Comparison of ENCODE assay signal across 8 cellular contexts in the genomic region with DNA sequence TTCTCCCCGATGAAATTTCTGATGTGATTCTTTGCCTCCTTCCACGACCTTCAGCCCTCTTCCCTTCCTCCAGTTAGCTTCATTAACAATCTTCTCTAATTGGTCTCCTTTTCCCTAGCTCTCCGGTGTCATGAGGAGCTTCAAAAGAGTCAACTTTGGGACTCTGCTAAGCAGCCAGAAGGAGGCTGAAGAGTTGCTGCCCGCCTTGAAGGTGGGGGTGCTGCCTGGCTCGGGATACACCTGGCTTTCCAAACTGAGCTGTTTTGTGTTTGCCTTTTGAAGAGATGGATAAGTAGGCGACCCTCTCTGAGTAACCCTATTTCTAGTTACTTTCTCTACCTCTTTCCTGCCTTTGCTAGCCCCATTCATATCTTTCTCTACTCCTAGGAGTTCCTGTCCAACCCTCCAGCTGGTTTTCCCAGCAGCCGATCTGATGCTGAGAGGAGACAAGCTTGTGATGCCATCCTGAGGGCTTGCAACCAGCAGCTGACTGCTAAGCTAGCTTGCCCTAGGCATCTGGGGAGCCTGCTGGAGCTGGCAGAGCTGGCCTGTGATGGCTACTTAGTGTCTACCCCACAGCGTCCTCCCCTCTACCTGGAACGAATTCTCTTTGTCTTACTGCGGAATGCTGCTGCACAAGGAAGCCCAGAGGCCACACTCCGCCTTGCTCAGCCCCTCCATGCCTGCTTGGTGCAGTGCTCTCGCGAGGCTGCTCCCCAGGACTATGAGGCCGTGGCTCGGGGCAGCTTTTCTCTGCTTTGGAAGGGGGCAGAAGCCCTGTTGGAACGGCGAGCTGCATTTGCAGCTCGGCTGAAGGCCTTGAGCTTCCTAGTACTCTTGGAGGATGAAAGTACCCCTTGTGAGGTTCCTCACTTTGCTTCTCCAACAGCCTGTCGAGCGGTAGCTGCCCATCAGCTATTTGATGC. TPM values are rescaled to one million over a fixed set of nuclear protein-coding genes. Genes with fewer than 3 reads are reported as not detected.
DNase-seq lines count a peak whose midpoint lies in the region; ATAC-seq, FAIRE-seq and TF ChIP-seq lines count a peak whose summit lies in the region.

No MANE protein-coding gene starts in this region.

- H3K9me2 ChIP-seq in GM23248 (ENCODE audit: insufficient read depth) = no peaks in the 10 kb centered on the region

- H3K4me3 ChIP-seq in GM23248 (peak overlapping the region; percentile 85), upper lobe of left lung (peak overlapping the region; percentile 52 to 74 (median 69))

- peak overlapping the region; percentile 95 for H3K27ac Mint-ChIP-seq in activated T-helper 17 cell treated with anti-CD3 and anti-CD28 coated beads, Interleukin-2, amount 50 U/mL, for 72 hours

- 57 to 61% methylated on average over 20 of the region's 20 CpGs for WGBS in GM23248 (ENCODE audit: low coverage in 1 of 2, low lambda C conversion rate in 2 of 2, missing lambda C conversion rate in 2 of 2), 2 experiments
- 58 to 61% methylated on average over 17 to 20 of the region's 20 CpGs for WGBS in upper lobe of left lung, 2 donors

- no peak for TF ChIP-seq POLR2A in upper lobe of left lung (IDR thresholded peaks at IDR 0.05)

- H4K20me1 ChIP-seq in GM23248 (ENCODE audit: insufficient read depth) = no peaks in the 10 kb centered on the region

- no peaks in the 10 kb centered on the region for H3K9me3 Mint-ChIP-seq in activated T-helper 17 cell treated with anti-CD3 and anti-CD28 coated beads, Interleukin-2, amount 50 U/mL, for 72 hours

- peaks cover 54% of the 10 kb centered on the region for H3K36me3 Mint-ChIP-seq in activated T-helper 17 cell treated with anti-CD3 and anti-CD28 coated beads, Interleukin-2, amount 50 U/mL, for 72 hours (ENCODE audit: low read depth)

- H3K27me3 ChIP-seq in GM23248 (replicated peaks; ENCODE audit: insufficient read depth) = no peaks in the 10 kb centered on the region
- H3K27me3 ChIP-seq in upper lobe of left lung = no peaks in the 10 kb centered on the region

- H3K4me1 Mint-ChIP-seq in activated T-helper 17 cell treated with anti-CD3 and anti-CD28 coated beads, Interleukin-2, amount 50 U/mL, for 72 hours = peaks cover 19% of the 10 kb centered on the region

- H3K9ac ChIP-seq in GM23248 = peak overlapping the region; percentile 75

- H3K79me2 ChIP-seq in GM23248 (ENCODE audit: insufficient read depth) = peaks cover 31% of the 10 kb centered on the region

- H3K27me3 Mint-ChIP-seq in activated T-helper 17 cell treated with anti-CD3 and anti-CD28 coated beads, Interleukin-2, amount 50 U/mL, for 72 hours = no peaks in the 10 kb centered on the region

- no peaks in the 10 kb centered on the region for H3K9me3 ChIP-seq in GM23248 (ENCODE audit: low read depth)
- no peaks in the 10 kb centered on the region for H3K9me3 ChIP-seq in upper lobe of left lung

- TF ChIP-seq CTCF in 22Rv1 (IDR thresholded peaks at IDR 0.05) = no peak
- TF ChIP-seq CTCF in upper lobe of left lung (IDR thresholded peaks at IDR 0.05) = no peak

- FAIRE-seq in HTR-8/SVneo (lab: Jason Lieb, UNC) = no peak

- TF ChIP-seq EP300 in upper lobe of left lung (IDR thresholded peaks at IDR 0.05) = no peak

- DNase-seq in GM23248 (peak; percentile 28), left colon (no peak), upper lobe of left lung (no peak), HTR-8/SVneo (ENCODE audit: insufficient read length, low spot score) (no peak)

- H3K36me3 ChIP-seq in GM23248 (ENCODE audit: low read depth) (no peaks in the 10 kb centered on the region), upper lobe of left lung (no peaks in the 10 kb centered on the region)

- no peaks in the 10 kb centered on the region for H3F3A ChIP-seq in GM23248 (ENCODE audit: insufficient read depth)

- H3K4me3 Mint-ChIP-seq in activated T-helper 17 cell treated with anti-CD3 and anti-CD28 coated beads, Interleukin-2, amount 50 U/mL, for 72 hours = peak overlapping the region; percentile 99

- peak overlapping the region; percentile 74 for H3K27ac ChIP-seq in 22Rv1
- peak overlapping the region; percentile 36; the same call in 1 of the 2 replicates for H3K27ac ChIP-seq in GM23248
- peak overlapping the region in 3 of 4 donors; percentile 47 to 80 (median 47) for H3K27ac ChIP-seq in upper lobe of left lung

- peak; percentile 10 for ATAC-seq in activated T-helper 17 cell treated with anti-CD3 and anti-CD28 coated beads, Interleukin-2, amount 50 U/mL, for 72 hours (replicated peaks)
- ATAC-seq in left colon = peak; percentile 2
- ATAC-seq in upper lobe of left lung (ENCODE audit: low FRiP score in 2 of 2) = no peak
- no peak for ATAC-seq in GM18907 (IDR thresholded peaks at IDR 0.05; ENCODE audit: unreplicated experiment)
- ATAC-seq in GM19463 (IDR thresholded peaks at IDR 0.05; ENCODE audit: unreplicated experiment) = no peak

- in situ Hi-C loops in GM23248 (cut with MboI) = no loop called here

- peak overlapping the region; percentile 98 for H2AFZ ChIP-seq in GM23248

- H3K4me1 ChIP-seq in GM23248 (ENCODE audit: insufficient read depth) (peaks cover 5% of the 10 kb centered on the region; the same call in 1 of the 2 replicates), upper lobe of left lung (peaks cover 8 to 22% (median 16%) of the 10 kb centered on the region in 4 donors)

- peak overlapping the region; percentile 97 for H3K4me2 ChIP-seq in GM23248 (ENCODE audit: unreplicated experiment)

- intact Hi-C loops in left colon (cut with DNase I, micrococcal nuclease) = no loop called here

RNA-seq across cellular contexts. Expression of gene ESPL1, which starts 0.8 kb away (rescaled TPM):
- 5.6 and 8.5 TPM in 2 replicates for total RNA-seq in GM23248 (2014; rRNA removed; shearing (Covaris generic))
- 2.0 and 3.3 TPM in 2 replicates for polyA plus RNA-seq in GM23248 (2016; fragmentation: Nextera tagmentation; extraction: Ambion mirVana)
- 10 to 100 TPM; 80.1 to 92.1 TPM for total RNA-seq in activated T-helper 17 cell treated with anti-CD3 and anti-CD28 coated beads, Interleukin-2, amount 50 U/mL, for 72 hours
- total RNA-seq in left colon (1 to 10 TPM; 3.3 to 9.6 TPM), upper lobe of left lung (1 to 10 TPM; 1.5 to 5.3 (median 2.1) TPM)

RNA-seq across cellular contexts. Expression of gene PFDN5, which starts 26.4 kb away (rescaled TPM):
- 380 and 393 TPM in 2 replicates for total RNA-seq in GM23248 (2014; rRNA removed; shearing (Covaris generic))
- 609 and 625 TPM in 2 replicates for polyA plus RNA-seq in GM23248 (2016; fragmentation: Nextera tagmentation; extraction: Ambion mirVana)
- 100 to 1,000 TPM; 250 to 347 TPM for total RNA-seq in activated T-helper 17 cell treated with anti-CD3 and anti-CD28 coated beads, Interleukin-2, amount 50 U/mL, for 72 hours
- total RNA-seq in left colon = 100 to 1,000 TPM; 268 to 291 TPM
- 100 to 1,000 TPM; 374 to 580 (median 445) TPM for total RNA-seq in upper lobe of left lung

RNA-seq across cellular contexts. Expression of gene MYG1, which starts 30.6 kb away (rescaled TPM):
- total RNA-seq in GM23248 (2014; rRNA removed; shearing (Covaris generic)) = 39.6 and 48.9 TPM in 2 replicates
- 47.8 and 52.4 TPM in 2 replicates for polyA plus RNA-seq in GM23248 (2016; fragmentation: Nextera tagmentation; extraction: Ambion mirVana)
- total RNA-seq in activated T-helper 17 cell treated with anti-CD3 and anti-CD28 coated beads, Interleukin-2, amount 50 U/mL, for 72 hours = 10 to 100 TPM; 48.7 to 76.5 TPM
- total RNA-seq in left colon (10 to 100 TPM; 37.9 to 39.2 TPM), upper lobe of left lung (10 to 100 TPM; 29.1 to 50.7 (median 34.8) TPM)

RNA-seq across cellular contexts. Expression of gene RARG, which starts 36.9 kb away (rescaled TPM):
- 75.3 and 76.6 TPM in 2 replicates for total RNA-seq in GM23248 (2014; rRNA removed; shearing (Covaris generic))
- polyA plus RNA-seq in GM23248 (2016; fragmentation: Nextera tagmentation; extraction: Ambion mirVana) = 116 and 118 TPM in 2 replicates
- 10 to 100 TPM; 28.5 to 58.3 TPM for total RNA-seq in activated T-helper 17 cell treated with anti-CD3 and anti-CD28 coated beads, Interleukin-2, amount 50 U/mL, for 72 hours
- total RNA-seq in left colon (10 to 100 TPM; 10.2 to 12.3 TPM), upper lobe of left lung (10 to 100 TPM; 21.2 to 43.0 (median 32.1) TPM)

RNA-seq across cellular contexts. Expression of gene AAAS, which starts 52.5 kb away (rescaled TPM):
- total RNA-seq in GM23248 (2014; rRNA removed; shearing (Covaris generic)) = 63.4 and 72.0 TPM in 2 replicates
- polyA plus RNA-seq in GM23248 (2016; fragmentation: Nextera tagmentation; extraction: Ambion mirVana) = 46.6 and 49.7 TPM in 2 replicates
- total RNA-seq in activated T-helper 17 cell treated with anti-CD3 and anti-CD28 coated beads, Interleukin-2, amount 50 U/mL, for 72 hours = 10 to 100 TPM; 42.3 to 44.8 TPM
- total RNA-seq in left colon = 10 to 100 TPM; 34.6 to 39.0 TPM
- total RNA-seq in upper lobe of left lung = 100 to 1,000 TPM in 1 of 6 donors, 10 to 100 TPM in 5; 27.2 to 138 (median 40.4) TPM

Comparison
In these comparisons a context has a peak if more than half of its experiments do, and no peak if none do; other contexts are left out.
1. ATAC-seq: peak in activated T-helper 17 cell treated with anti-CD3 and anti-CD28 coated beads, Interleukin-2, amount 50 U/mL, for 72 hours (single experiment) and left colon (single experiment); none in upper lobe of left lung (0 of 2), GM18907 (single experiment) and GM19463 (single experiment).
2. Peak in every context shown above with its lines, with median percentiles within 50 percentile points of each other: H3K27ac ChIP-seq.